ENCODE assay signal across 1 cellular context in the genomic region with DNA sequence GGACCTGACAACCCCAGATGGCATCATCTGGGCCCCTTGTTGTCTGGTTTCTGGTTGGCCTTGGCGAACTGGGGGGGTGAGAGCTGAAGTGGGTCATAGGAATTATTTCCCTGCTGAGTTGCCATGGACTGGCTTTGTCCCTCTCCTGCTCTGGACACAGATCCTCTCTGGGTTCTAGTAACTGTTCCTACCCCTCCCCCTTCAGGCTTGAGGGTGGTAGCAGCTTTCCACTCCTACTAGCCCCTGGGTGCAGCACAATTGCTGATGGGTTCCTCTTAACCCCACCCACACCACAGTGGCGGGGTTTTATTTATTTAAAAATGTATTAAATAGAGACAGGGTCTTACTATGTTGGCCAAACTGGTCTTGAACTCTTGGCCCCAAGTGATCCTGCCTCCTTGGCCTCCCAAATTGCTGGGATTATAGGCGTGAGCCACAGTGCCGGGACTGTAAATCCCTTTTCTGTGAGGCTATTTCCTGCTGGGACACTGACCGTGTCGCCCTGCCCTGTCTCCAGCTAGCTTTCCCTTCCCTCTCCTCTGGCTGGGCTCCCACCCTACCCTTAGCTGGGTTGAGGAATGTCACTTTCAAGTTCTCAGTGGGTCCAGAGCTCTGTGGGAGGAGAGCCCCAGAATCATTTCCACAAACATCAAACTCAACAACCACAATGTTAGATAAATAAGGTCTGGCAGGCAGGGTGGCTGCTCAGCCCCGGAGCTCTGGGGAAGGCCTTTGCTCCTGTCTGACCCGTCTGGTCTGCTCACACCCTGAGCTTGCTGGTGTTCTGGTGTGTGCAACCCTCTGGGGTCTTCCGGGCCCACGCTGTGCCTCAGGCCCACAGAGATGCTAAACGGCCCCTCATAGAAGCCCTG.
TF ChIP-seq lines count a peak whose summit lies in the region.

No MANE protein-coding gene starts in this region.

TF ChIP-seq in GM23338, 12 proteins besides CTCF, POLR2A, EP300 and RAD21 (continued from another document):
- TF ChIP-seq, protein P1, sequence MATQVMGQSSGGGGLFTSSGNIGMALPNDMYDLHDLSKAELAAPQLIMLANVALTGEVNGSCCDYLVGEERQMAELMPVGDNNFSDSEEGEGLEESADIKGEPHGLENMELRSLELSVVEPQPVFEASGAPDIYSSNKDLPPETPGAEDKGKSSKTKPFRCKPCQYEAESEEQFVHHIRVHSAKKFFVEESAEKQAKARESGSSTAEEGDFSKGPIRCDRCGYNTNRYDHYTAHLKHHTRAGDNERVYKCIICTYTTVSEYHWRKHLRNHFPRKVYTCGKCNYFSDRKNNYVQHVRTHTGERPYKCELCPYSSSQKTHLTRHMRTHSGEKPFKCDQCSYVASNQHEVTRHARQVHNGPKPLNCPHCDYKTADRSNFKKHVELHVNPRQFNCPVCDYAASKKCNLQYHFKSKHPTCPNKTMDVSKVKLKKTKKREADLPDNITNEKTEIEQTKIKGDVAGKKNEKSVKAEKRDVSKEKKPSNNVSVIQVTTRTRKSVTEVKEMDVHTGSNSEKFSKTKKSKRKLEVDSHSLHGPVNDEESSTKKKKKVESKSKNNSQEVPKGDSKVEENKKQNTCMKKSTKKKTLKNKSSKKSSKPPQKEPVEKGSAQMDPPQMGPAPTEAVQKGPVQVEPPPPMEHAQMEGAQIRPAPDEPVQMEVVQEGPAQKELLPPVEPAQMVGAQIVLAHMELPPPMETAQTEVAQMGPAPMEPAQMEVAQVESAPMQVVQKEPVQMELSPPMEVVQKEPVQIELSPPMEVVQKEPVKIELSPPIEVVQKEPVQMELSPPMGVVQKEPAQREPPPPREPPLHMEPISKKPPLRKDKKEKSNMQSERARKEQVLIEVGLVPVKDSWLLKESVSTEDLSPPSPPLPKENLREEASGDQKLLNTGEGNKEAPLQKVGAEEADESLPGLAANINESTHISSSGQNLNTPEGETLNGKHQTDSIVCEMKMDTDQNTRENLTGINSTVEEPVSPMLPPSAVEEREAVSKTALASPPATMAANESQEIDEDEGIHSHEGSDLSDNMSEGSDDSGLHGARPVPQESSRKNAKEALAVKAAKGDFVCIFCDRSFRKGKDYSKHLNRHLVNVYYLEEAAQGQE (IDR thresholded peaks at IDR 0.05; ENCODE audit: unreplicated experiment), result no peak
- TF ChIP-seq EZH2phosphoT487 (IDR thresholded peaks at IDR 0.05; ENCODE audit: unreplicated experiment) (no peak), EZH2 (IDR thresholded peaks at IDR 0.05; ENCODE audit: low read depth, unreplicated experiment) (no peak), ZNF114 (CRISPR knock-in tag; IDR thresholded peaks at IDR 0.05) (no peak), ZNF462 (CRISPR knock-in tag; IDR thresholded peaks at IDR 0.05) (no peak), POLR2AphosphoS5 (IDR thresholded peaks at IDR 0.05; ENCODE audit: low read depth) (no peak), NANOG (IDR thresholded peaks at IDR 0.05; ENCODE audit: borderline replicate concordance) (no peak)
- TF ChIP-seq, protein P2, sequence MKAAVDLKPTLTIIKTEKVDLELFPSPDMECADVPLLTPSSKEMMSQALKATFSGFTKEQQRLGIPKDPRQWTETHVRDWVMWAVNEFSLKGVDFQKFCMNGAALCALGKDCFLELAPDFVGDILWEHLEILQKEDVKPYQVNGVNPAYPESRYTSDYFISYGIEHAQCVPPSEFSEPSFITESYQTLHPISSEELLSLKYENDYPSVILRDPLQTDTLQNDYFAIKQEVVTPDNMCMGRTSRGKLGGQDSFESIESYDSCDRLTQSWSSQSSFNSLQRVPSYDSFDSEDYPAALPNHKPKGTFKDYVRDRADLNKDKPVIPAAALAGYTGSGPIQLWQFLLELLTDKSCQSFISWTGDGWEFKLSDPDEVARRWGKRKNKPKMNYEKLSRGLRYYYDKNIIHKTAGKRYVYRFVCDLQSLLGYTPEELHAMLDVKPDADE (IDR thresholded peaks at IDR 0.05), result no peak
